ENCODE assay signal across 10 cellular contexts in genomic region chrX:54820737-54821136, GRCh38. TPM values are rescaled to one million over a fixed set of nuclear protein-coding genes. Genes with fewer than 3 reads are reported as not detected.
"Had no signal": no experiment of that assay in that cellular context is flagged by ENCODE, and none has a peak within 500 bp of the region (broad histone marks: within the 10 kb centered on the region; RNA-seq: fewer than 3 reads in every experiment).

No MANE protein-coding gene starts in this region.

- H3K4me3 ChIP-seq: GM23338, HAP-1 had no signal

- DNase-seq: HFFc6, KBM-7 had no signal

- H3K9me3 ChIP-seq: HAP-1 had no signal

- ATAC-seq: GM23338, HCT116, HepG2 had no signal

- H3K4me1 ChIP-seq: HAP-1 had no signal

- H3K27ac ChIP-seq: HL-60 had no signal

- H2AFZ ChIP-seq: GM23338 had no signal

- H3K4me2 ChIP-seq: GM23338 had no signal

RNA-seq across cellular contexts. Expression of gene ITIH6, which starts 22.7 kb away (rescaled TPM):
- total RNA-seq: GM23338, H1, HepG2, HFFc6, HT1080 had no signal
- polyA plus RNA-seq: GM23338, HepG2, IgD-negative memory B cell had no signal
